Comparison of ENCODE assay signal across 16 cellular contexts in the genomic region with DNA sequence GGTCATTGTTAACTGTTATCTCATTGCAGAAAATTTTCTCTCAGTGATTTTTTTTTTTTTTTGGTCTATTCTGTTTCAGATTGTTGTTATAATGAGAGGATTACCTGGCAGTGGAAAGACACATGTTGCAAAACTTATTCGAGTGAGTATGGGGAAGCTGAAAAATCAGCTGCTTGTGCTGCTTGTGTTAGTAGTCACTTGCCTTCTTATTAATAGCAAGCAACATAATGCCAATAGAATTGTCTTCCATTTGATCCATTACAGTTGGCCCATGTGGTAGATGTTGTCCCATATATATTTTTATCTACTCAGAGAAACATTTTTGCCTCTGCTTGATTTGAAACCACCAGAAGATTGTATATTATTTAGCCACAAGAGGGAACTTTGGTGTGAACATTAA. TPM values are rescaled to one million over a fixed set of nuclear protein-coding genes. Genes with fewer than 3 reads are reported as not detected.
DNase-seq lines count a peak whose midpoint lies in the region; ATAC-seq and TF ChIP-seq lines count a peak whose summit lies in the region.
"Had no signal": no experiment of that assay in that cellular context is flagged by ENCODE, and none has a peak within 500 bp of the region (broad histone marks: within the 10 kb centered on the region; RNA-seq: fewer than 3 reads in every experiment).

No MANE protein-coding gene starts in this region.

- TF ChIP-seq POLR2A in gastrocnemius medialis (IDR thresholded peaks at IDR 0.05): no peak

- H3K4me3 ChIP-seq in CD8-positive, alpha-beta T cell (ENCODE audit: low read depth, low read length): no peak overlapping the region
- H3K4me3 ChIP-seq in gastrocnemius medialis: no peak overlapping the region
- H3K4me3 ChIP-seq: BLaER1 treated with 17β-estradiol and CSF1 and Interleukin-3, amounts not matched to agents 10 nM and 100 nM; GM23248 had no signal

- no peaks in the 10 kb centered on the region for H3K27me3 ChIP-seq in CD8-positive, alpha-beta T cell (ENCODE audit: insufficient read depth, low read length)
- no peaks in the 10 kb centered on the region for H3K27me3 ChIP-seq in gastrocnemius medialis
- H3K27me3 ChIP-seq: BLaER1 treated with 17β-estradiol and CSF1 and Interleukin-3, amounts not matched to agents 10 nM and 100 nM had no signal

- peak overlapping the region; percentile 8 for H3K27ac Mint-ChIP-seq in CD8-positive, alpha-beta T cell
- peak overlapping the region; percentile 26 for H3K27ac Mint-ChIP-seq in central memory CD8-positive, alpha-beta T cell (ENCODE audit: low read depth)
- H3K27ac Mint-ChIP-seq: B cell had no signal

- in situ Hi-C loops in gastrocnemius medialis (cut with MboI; ENCODE audit: low sequenced_read_pairs in 4 of 4) (no loop called here), KBM-7 (cut with MboI; ENCODE audit: low pct_unique_long_range_greater_than_20kb, low sequenced_read_pairs) (no loop called here)

- peaks cover 7% of the 10 kb centered on the region for H3K4me1 Mint-ChIP-seq in CD8-positive, alpha-beta T cell (ENCODE audit: low read depth)
- peaks cover 14% of the 10 kb centered on the region for H3K4me1 Mint-ChIP-seq in central memory CD8-positive, alpha-beta T cell
- H3K4me1 Mint-ChIP-seq: B cell had no signal

- H3K27ac ChIP-seq in CD8-positive, alpha-beta T cell (ENCODE audit: low read depth, low read length): no peak overlapping the region
- peak overlapping the region in 3 of 4 donors; percentile 15 to 43 (median 26) for H3K27ac ChIP-seq in gastrocnemius medialis
- H3K27ac ChIP-seq: BLaER1 treated with 17β-estradiol and CSF1 and Interleukin-3, amounts not matched to agents 10 nM and 100 nM; GM23248 had no signal

- H3K36me3 Mint-ChIP-seq in CD8-positive, alpha-beta T cell: peaks cover 94% of the 10 kb centered on the region
- peaks cover 64% of the 10 kb centered on the region for H3K36me3 Mint-ChIP-seq in central memory CD8-positive, alpha-beta T cell (ENCODE audit: insufficient read depth)

- H3K9me3 ChIP-seq in CD8-positive, alpha-beta T cell (ENCODE audit: low read length): no peaks in the 10 kb centered on the region
- no peaks in the 10 kb centered on the region for H3K9me3 ChIP-seq in gastrocnemius medialis
- H3K9me3 ChIP-seq: BLaER1 treated with 17β-estradiol and CSF1 and Interleukin-3, amounts not matched to agents 10 nM and 100 nM; Caco-2 had no signal

- no peak for ATAC-seq in CD8-positive, alpha-beta T cell
- ATAC-seq in central memory CD8-positive, alpha-beta T cell (replicated peaks; ENCODE audit: extremely low read depth, poor library complexity, severe bottlenecking): no peak
- ATAC-seq in gastrocnemius medialis (peak in 1 of 2 donors; percentile 36), HG03442 (IDR thresholded peaks at IDR 0.05; ENCODE audit: unreplicated experiment) (no peak)

- H3K27me3 Mint-ChIP-seq in CD8-positive, alpha-beta T cell (ENCODE audit: low read depth): no peaks in the 10 kb centered on the region
- H3K27me3 Mint-ChIP-seq in central memory CD8-positive, alpha-beta T cell: no peaks in the 10 kb centered on the region
- H3K27me3 Mint-ChIP-seq: B cell had no signal

- no peaks in the 10 kb centered on the region for H3K4me1 ChIP-seq in CD8-positive, alpha-beta T cell (ENCODE audit: insufficient read depth, low read length)
- H3K4me1 ChIP-seq in gastrocnemius medialis: no peaks in the 10 kb centered on the region
- H3K4me1 ChIP-seq: Caco-2 had no signal

- CTCF ChIA-PET in CD8-positive, alpha-beta T cell (lab: Charles Lee): interaction anchor here (0.6 to 0.7 kb wide), 2 partner anchors 47 to 90 kb away, joined by 3 read pairs; no protein-coding TSS in a partner anchor

- POLR2A ChIA-PET in CD8-positive, alpha-beta T cell (lab: Charles Lee): interaction anchor here (0.6 kb wide), 1 partner anchor 30 kb away, joined by 3 read pairs; no protein-coding TSS in a partner anchor

- peaks cover 56% of the 10 kb centered on the region for H3K36me3 ChIP-seq in CD8-positive, alpha-beta T cell (ENCODE audit: insufficient read depth, low read length)
- H3K36me3 ChIP-seq in gastrocnemius medialis: peaks cover 0 to 90% of the 10 kb centered on the region in 2 donors

- intact Hi-C loops in CD8-positive, alpha-beta T cell (cut with DNase I, micrococcal nuclease): no loop called here
- intact Hi-C loops in gastrocnemius medialis (cut with DNase I; ENCODE audit: low total_unique reads): no loop called here

- no peak for TF ChIP-seq CTCF in CD8-positive, alpha-beta T cell (IDR thresholded peaks at IDR 0.05)
- TF ChIP-seq CTCF in gastrocnemius medialis (IDR thresholded peaks at IDR 0.05 in 4 of 5, conservative IDR thresholded peaks at IDR 0.05 in 1 of 5): no peak

- no peak overlapping the region for H3K4me3 Mint-ChIP-seq in CD8-positive, alpha-beta T cell
- no peak overlapping the region for H3K4me3 Mint-ChIP-seq in central memory CD8-positive, alpha-beta T cell
- H3K4me3 Mint-ChIP-seq: B cell had no signal

- no peaks in the 10 kb centered on the region for H3K9me3 Mint-ChIP-seq in CD8-positive, alpha-beta T cell
- H3K9me3 Mint-ChIP-seq in central memory CD8-positive, alpha-beta T cell: no peaks in the 10 kb centered on the region

- no peak for DNase-seq in CD8-positive, alpha-beta T cell
- no peak for DNase-seq in central memory CD8-positive, alpha-beta T cell (ENCODE audit: low spot score in 2 of 2)
- DNase-seq in myocyte (ENCODE audit: low read depth) (peak; percentile 53), gastrocnemius medialis (no peak), KBM-7 (no peak), activated gamma-delta T cell (lab: John Stamatoyannopoulos, UW) (no peak)
- no peak for DNase-seq in activated CD4-positive, CD25-positive, alpha-beta regulatory T cell treated with anti-CD3 and anti-CD28 coated beads, Interleukin-2, amount 50 U/mL, for 72 hours
- DNase-seq: Caco-2, GM23248, HCEC 1CT, IMR-90 had no signal

RNA-seq across cellular contexts. Expression of gene YLPM1, which starts 53.0 kb away (rescaled TPM):
- total RNA-seq in CD8-positive, alpha-beta T cell: 10 to 100 TPM; 77.3 to 78.8 TPM
- total RNA-seq in myocyte (28.3 and 29.8 TPM in 2 replicates), gastrocnemius medialis (10 to 100 TPM; 22.2 to 29.2 (median 25.8) TPM)
- 32.1 TPM for polyA plus RNA-seq in myocyte (2012)

RNA-seq across cellular contexts. Expression of gene PROX2, which starts 59.8 kb away (rescaled TPM):
- under 1 TPM; 0.31 to 0.43 TPM for total RNA-seq in CD8-positive, alpha-beta T cell
- total RNA-seq in myocyte: not detected in 2 replicates
- polyA plus RNA-seq in myocyte (2012): 0.58 TPM
- not detected for total RNA-seq in gastrocnemius medialis
- total RNA-seq: A172, Caco-2, GM23248, H4, IMR-90 had no signal
- polyA plus RNA-seq: IMR-90 had no signal
